In the genomic region with DNA sequence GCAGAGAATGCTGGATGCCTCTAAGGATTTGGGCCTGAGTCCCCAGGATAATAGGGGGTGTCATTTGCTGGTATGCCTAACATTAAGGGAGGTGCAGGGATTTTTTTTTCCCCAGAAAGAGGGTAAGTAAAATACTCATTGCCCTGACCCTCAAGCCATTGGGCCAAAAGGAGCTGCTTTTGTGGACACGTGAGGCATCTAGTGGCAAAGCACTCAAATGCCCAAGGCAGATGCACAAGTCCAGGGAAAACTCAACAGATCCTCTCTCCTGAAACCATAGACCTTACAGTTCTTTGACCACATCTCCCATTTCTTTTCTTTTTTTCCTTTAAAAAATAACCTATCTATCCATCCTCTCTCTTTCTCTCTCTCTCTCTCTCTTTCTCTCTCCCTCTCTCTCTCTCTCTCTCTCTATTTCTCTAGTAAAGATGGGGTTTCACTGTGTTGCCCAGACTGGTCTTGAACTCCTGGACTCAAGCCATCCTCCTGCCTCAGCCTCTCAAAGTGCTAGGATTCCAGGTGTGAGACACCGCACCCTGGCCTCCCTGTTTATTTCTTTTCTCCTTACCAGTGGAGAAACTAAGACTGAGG, we compare ENCODE assay signal across 25 cellular contexts. TPM values are rescaled to one million over a fixed set of nuclear protein-coding genes. Genes with fewer than 3 reads are reported as not detected.
"Had no signal": no experiment of that assay in that cellular context is flagged by ENCODE, and none has a peak within 500 bp of the region (broad histone marks: within the 10 kb centered on the region; RNA-seq: fewer than 3 reads in every experiment).

No MANE protein-coding gene starts in this region.

- ATAC-seq: activated CD4-positive, CD25-positive, alpha-beta regulatory T cell treated with anti-CD3 and anti-CD28 coated beads, Interleukin-2, amount 50 U/mL, for 24 hours; activated CD8-positive, alpha-beta memory T cell treated with anti-CD3 and anti-CD28 coated beads, Interleukin-2, amount 10 ng/mL, durations not matched to agents 7 days and 5 days; left lung; natural killer cell; psoas muscle had no signal

- DNase-seq: activated CD4-positive, alpha-beta memory T cell treated with anti-CD3 and anti-CD28 coated beads, Interleukin-2, amount 10 ng/mL, durations not matched to agents 7 days and 5 days; activated CD8-positive, alpha-beta memory T cell treated with anti-CD3 and anti-CD28 coated beads, Interleukin-2, amount 10 ng/mL, durations not matched to agents 7 days and 5 days; activated effector memory CD4-positive, alpha-beta T cell treated with anti-CD3 and anti-CD28 coated beads, Interleukin-2, amount 50 U/mL, for 16 hours; activated naive CD4-positive, alpha-beta T cell treated with anti-CD3 and anti-CD28 coated beads, Interleukin-2, amount 10 ng/mL, durations not matched to agents 7 days and 5 days; activated T-cell treated with anti-CD3 and anti-CD28 coated beads for 4 hours; amygdala; erythroblast; foreskin melanocyte; immature natural killer cell; kidney glomerular epithelial cell; left lung; natural killer cell; ovary; psoas muscle; stimulated activated CD4-positive, alpha-beta T cell treated with anti-CD3 and anti-CD28 coated beads, Interleukin-4, amount 100 ng/mL, for 24 hours; stimulated activated naive CD4-positive, alpha-beta T cell treated with Interleukin-2 at 50 U/mL for 16 hours; upper lobe of left lung had no signal

- H3K36me3 ChIP-seq: left lung, neutrophil, ovary, right atrium auricular region, upper lobe of left lung had no signal

- H3K9me3 ChIP-seq: left lung, neutrophil, ovary, psoas muscle, right atrium auricular region, upper lobe of left lung had no signal

- H3K9me3 Mint-ChIP-seq: activated CD4-positive, alpha-beta memory T cell treated with anti-CD3 and anti-CD28 coated beads, Interleukin-2, amount 10 ng/mL, durations not matched to agents 7 days and 5 days; activated CD4-positive, alpha-beta T cell treated with anti-CD3 and anti-CD28 coated beads, Interleukin-2, amount 10 ng/mL, durations not matched to agents 24 days and 14 days; activated naive CD4-positive, alpha-beta T cell treated with anti-CD3 and anti-CD28 coated beads, Interleukin-2, amount 10 ng/mL, durations not matched to agents 7 days and 5 days; natural killer cell; T-helper 2 cell treated with Interferon-gamma antibody and Interleukin-4, amounts not matched to agents 5 μg/mL and 100 μg/mL, for 36 hours had no signal

- H3K4me3 ChIP-seq: left lung, lung, ovary, psoas muscle, right atrium auricular region, upper lobe of left lung had no signal

- H3K27ac ChIP-seq: left lung, neutrophil, ovary, psoas muscle, right atrium auricular region, upper lobe of left lung, VCaP had no signal

- H3K4me3 Mint-ChIP-seq: activated CD4-positive, alpha-beta memory T cell treated with anti-CD3 and anti-CD28 coated beads, Interleukin-2, amount 10 ng/mL, durations not matched to agents 7 days and 5 days; activated CD4-positive, alpha-beta T cell treated with anti-CD3 and anti-CD28 coated beads, Interleukin-2, amount 10 ng/mL, durations not matched to agents 24 days and 14 days; activated CD8-positive, alpha-beta memory T cell treated with anti-CD3 and anti-CD28 coated beads, Interleukin-2, amount 10 ng/mL, durations not matched to agents 7 days and 5 days; activated naive CD4-positive, alpha-beta T cell treated with anti-CD3 and anti-CD28 coated beads, Interleukin-2, amount 10 ng/mL, durations not matched to agents 7 days and 5 days; immature natural killer cell; natural killer cell; T-helper 2 cell treated with Interferon-gamma antibody and Interleukin-4, amounts not matched to agents 5 μg/mL and 100 μg/mL, for 36 hours had no signal

- H3K4me1 Mint-ChIP-seq: natural killer cell had no signal

- H3K27ac Mint-ChIP-seq: activated CD4-positive, alpha-beta memory T cell treated with anti-CD3 and anti-CD28 coated beads, Interleukin-2, amount 10 ng/mL, durations not matched to agents 7 days and 5 days; activated CD4-positive, alpha-beta T cell treated with anti-CD3 and anti-CD28 coated beads, Interleukin-2, amount 10 ng/mL, durations not matched to agents 24 days and 14 days; activated CD8-positive, alpha-beta memory T cell treated with anti-CD3 and anti-CD28 coated beads, Interleukin-2, amount 10 ng/mL, durations not matched to agents 7 days and 5 days; activated naive CD4-positive, alpha-beta T cell treated with anti-CD3 and anti-CD28 coated beads, Interleukin-2, amount 10 ng/mL, durations not matched to agents 7 days and 5 days; immature natural killer cell; natural killer cell; T-helper 2 cell treated with Interferon-gamma antibody and Interleukin-4, amounts not matched to agents 5 μg/mL and 100 μg/mL, for 36 hours had no signal

- H3K27me3 ChIP-seq: ovary had no signal

- H3K36me3 Mint-ChIP-seq: activated CD8-positive, alpha-beta memory T cell treated with anti-CD3 and anti-CD28 coated beads, Interleukin-2, amount 10 ng/mL, durations not matched to agents 7 days and 5 days; activated naive CD4-positive, alpha-beta T cell treated with anti-CD3 and anti-CD28 coated beads, Interleukin-2, amount 10 ng/mL, durations not matched to agents 7 days and 5 days; immature natural killer cell; natural killer cell had no signal

RNA-seq across cellular contexts. Expression of gene IRX5, which starts 11.8 kb away (rescaled TPM):
- total RNA-seq: activated CD8-positive, alpha-beta memory T cell treated with anti-CD3 and anti-CD28 coated beads, Interleukin-2, amount 10 ng/mL, durations not matched to agents 7 days and 5 days; mesenteric fat pad; natural killer cell had no signal
- polyA plus RNA-seq: immature natural killer cell had no signal
